Comparison of ENCODE assay signal across 8 cellular contexts in the genomic region with DNA sequence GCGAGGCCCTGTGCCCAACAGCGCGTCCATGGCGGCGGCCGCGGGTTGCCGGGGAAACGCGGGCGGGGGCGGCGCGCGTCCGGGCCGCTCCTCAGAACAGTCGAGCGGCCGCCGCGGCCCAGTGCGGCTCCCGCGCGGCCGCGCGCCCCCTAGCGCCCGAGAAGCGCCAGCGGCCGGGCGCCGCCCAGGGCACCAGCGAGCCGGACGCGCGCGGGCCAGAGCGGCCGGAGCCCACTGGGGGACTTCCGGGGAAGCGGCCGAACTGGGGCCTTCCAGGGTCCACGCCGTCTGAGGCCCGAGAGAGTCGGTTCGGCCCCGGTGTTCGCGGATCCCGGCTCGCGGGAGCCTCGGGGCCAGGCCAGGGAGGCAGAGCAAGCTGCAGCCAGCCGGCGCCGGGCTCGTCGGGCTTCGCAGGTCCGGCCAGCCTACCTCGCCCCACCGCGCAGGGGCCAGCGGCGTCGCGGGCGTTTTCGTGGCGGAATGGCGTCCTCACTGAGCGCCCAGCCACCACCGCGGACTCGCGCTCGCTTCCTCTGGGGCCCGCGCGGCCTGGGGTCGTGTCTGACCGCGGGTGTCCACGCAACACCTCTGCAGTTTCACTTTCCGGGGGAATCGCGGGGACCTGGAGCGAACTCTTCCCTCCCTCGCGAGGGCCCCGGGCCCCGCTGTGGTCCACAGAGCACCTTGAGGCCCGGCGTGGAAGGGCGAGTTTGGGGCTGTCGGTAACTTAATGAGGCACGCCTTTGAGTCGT. TPM values are rescaled to one million over a fixed set of nuclear protein-coding genes. Genes with fewer than 3 reads are reported as not detected.
DNase-seq lines count a peak whose midpoint lies in the region; ATAC-seq and TF ChIP-seq lines count a peak whose summit lies in the region.

A gene with protein sequence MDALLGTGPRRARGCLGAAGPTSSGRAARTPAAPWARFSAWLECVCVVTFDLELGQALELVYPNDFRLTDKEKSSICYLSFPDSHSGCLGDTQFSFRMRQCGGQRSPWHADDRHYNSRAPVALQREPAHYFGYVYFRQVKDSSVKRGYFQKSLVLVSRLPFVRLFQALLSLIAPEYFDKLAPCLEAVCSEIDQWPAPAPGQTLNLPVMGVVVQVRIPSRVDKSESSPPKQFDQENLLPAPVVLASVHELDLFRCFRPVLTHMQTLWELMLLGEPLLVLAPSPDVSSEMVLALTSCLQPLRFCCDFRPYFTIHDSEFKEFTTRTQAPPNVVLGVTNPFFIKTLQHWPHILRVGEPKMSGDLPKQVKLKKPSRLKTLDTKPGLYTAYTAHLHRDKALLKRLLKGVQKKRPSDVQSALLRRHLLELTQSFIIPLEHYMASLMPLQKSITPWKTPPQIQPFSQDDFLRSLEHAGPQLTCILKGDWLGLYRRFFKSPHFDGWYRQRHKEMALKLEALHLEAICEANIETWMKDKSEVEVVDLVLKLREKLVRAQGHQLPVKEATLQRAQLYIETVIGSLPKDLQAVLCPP (minus strand): TSS at position 54 of the 752 bp plus-strand sequence. CDS start 24 bp downstream, at position 30.

- H3K36me3 Mint-ChIP-seq in neural crest cell (ENCODE audit: low read depth) = no peaks in the 10 kb centered on the region

- DNase-seq in COLO668 (lab: John Stamatoyannopoulos, UW; ENCODE audit: unreplicated experiment) (peak; percentile 94), RPMI8226 (peak; percentile 90), activated gamma-delta T cell (lab: John Stamatoyannopoulos, UW) (peak; percentile 59), foreskin fibroblast (peak; percentile 77 to 94), neural crest cell (ENCODE audit: low read depth, low spot score) (peak; percentile 69), superior temporal gyrus (ENCODE audit: extremely low spot score) (peak; percentile 85)

- H3K4me3 ChIP-seq in HUES48 (ENCODE audit: low read depth, low read length) (peak within 1 kb of the TSS; percentile 77), foreskin fibroblast (ENCODE audit: low read depth in 1 of 2, low read length in 2 of 2) (peak within 1 kb of the TSS; percentile 63 to 71)

- peaks cover 15% of the 10 kb centered on the region for H3K4me1 Mint-ChIP-seq in neural crest cell

- peak within 1 kb of the TSS; percentile 95 for H3K27ac Mint-ChIP-seq in neural crest cell (ENCODE audit: unreplicated experiment)

- peak within 1 kb of the TSS; percentile 67 for H3K9ac ChIP-seq in HUES48 (ENCODE audit: low read depth, low read length)

- no peak for TF ChIP-seq CTCF in foreskin fibroblast (IDR thresholded peaks at IDR 0.05; ENCODE audit: low read depth, low read length)
- peak; percentile 70 for TF ChIP-seq CTCF in neural crest cell (conservative IDR thresholded peaks at IDR 0.05)

- H3K27me3 ChIP-seq in HUES48 (ENCODE audit: control insufficient read depth, insufficient read depth, low read length) = peaks cover 14% of the 10 kb centered on the region

- no peak within 1 kb of the TSS for H3K27ac ChIP-seq in HUES48 (ENCODE audit: low read depth, low read length)

- peak within 1 kb of the TSS; percentile 93 for H3K4me3 Mint-ChIP-seq in neural crest cell

- no peaks in the 10 kb centered on the region for H3K9me3 ChIP-seq in HUES48 (ENCODE audit: control insufficient read depth, insufficient read depth, low read length)

- peak; percentile 72 for ATAC-seq in GM19467 (IDR thresholded peaks at IDR 0.05; ENCODE audit: unreplicated experiment)

- H3K27me3 Mint-ChIP-seq in neural crest cell (ENCODE audit: low read depth) = peaks cover 2% of the 10 kb centered on the region

- no peaks in the 10 kb centered on the region for H3K9me3 Mint-ChIP-seq in neural crest cell

- no peaks in the 10 kb centered on the region for H3K36me3 ChIP-seq in HUES48 (ENCODE audit: control insufficient read depth, insufficient read depth, low read length)

- peaks cover 3% of the 10 kb centered on the region; the same call in 1 of the 2 replicates for H3K4me1 ChIP-seq in HUES48 (ENCODE audit: control insufficient read depth, insufficient read depth, low read length)

RNA-seq across cellular contexts. Expression of the gene that starts here (rescaled TPM):
- total RNA-seq in neural crest cell = 18.8 and 22.0 TPM in 2 replicates
